ENCODE assay signal across 15 cellular contexts in the genomic region with DNA sequence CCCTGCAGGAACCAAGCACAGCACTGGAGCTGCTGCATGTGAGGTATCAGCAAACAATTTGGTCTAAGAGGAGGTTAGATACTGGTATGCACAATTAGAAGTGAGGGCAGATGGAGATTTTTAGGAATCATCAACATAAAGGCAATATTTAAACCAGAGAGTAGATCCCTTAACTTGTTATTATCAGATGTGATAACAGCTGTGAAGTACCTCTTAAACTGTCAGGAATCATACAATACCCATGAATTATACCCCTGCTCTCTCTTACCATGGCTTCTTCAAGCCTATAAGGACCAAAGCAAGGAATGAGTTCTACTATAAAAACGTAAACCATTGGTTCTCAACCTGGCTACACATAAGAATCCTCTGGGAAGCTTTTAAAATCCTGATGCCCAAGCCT. TPM values are rescaled to one million over a fixed set of nuclear protein-coding genes. Genes with fewer than 3 reads are reported as not detected.
A peak's percentile ranks its signal among the peaks of the same experiment; 100 is the strongest.
DNase-seq lines count a peak whose midpoint lies in the region; TF ChIP-seq lines count a peak whose summit lies in the region.
"Had no signal": no experiment of that assay in that cellular context is flagged by ENCODE, and none has a peak within 500 bp of the region (broad histone marks: within the 10 kb centered on the region; RNA-seq: fewer than 3 reads in every experiment).

No MANE protein-coding gene starts in this region.

- no peak overlapping the region for H3K27ac ChIP-seq in trophoblast cell (ENCODE audit: low read depth, low read length)
- H3K27ac ChIP-seq: 22Rv1 had no signal

- H3K79me1 ChIP-seq in trophoblast cell (ENCODE audit: low read length), result peaks cover 15% of the 10 kb centered on the region

- no peak overlapping the region for H3K4me3 ChIP-seq in trophoblast cell (ENCODE audit: low read depth, low read length)

- in situ Hi-C loops in KBM-7 (cut with MboI; ENCODE audit: low pct_unique_long_range_greater_than_20kb, low sequenced_read_pairs), result no loop called here

- no CpG with 5 or more reads among the region's 1 CpG for WGBS in trophoblast cell (ENCODE audit: extremely low coverage, insufficient coverage, insufficient read length)

- TF ChIP-seq CTCF in endothelial cell (IDR thresholded peaks at IDR 0.05; ENCODE audit: unreplicated experiment), result no peak

- H3K23ac ChIP-seq in trophoblast cell (ENCODE audit: low read length), result no peak overlapping the region

- H3K4me1 Mint-ChIP-seq in endothelial cell (ENCODE audit: unreplicated experiment), result peaks cover 62% of the 10 kb centered on the region

- H4K8ac ChIP-seq in trophoblast cell (ENCODE audit: low read depth, low read length), result no peak overlapping the region

- no peak overlapping the region for H3K18ac ChIP-seq in trophoblast cell (ENCODE audit: low read length)

- no peak overlapping the region for H2BK120ac ChIP-seq in trophoblast cell (ENCODE audit: insufficient read depth, low read length, poor library complexity)

- peak in 2 of 3 experiments; percentile 6 to 45 for DNase-seq in NCI-H1417 (lab: John Stamatoyannopoulos, UW)
- DNase-seq in NCI-H1417 treated with DMSO at 0.1 percent for 48 hours (lab: John Stamatoyannopoulos, UW), result no peak
- peak; percentile 80 for DNase-seq in NCI-H2227 treated with DMSO at 0.1 percent for 48 hours (lab: John Stamatoyannopoulos, UW)
- DNase-seq in endothelial cell (ENCODE audit: low spot score), result no peak
- no peak for DNase-seq in trophoblast cell
- no peak for DNase-seq in NCI-H146 treated with DMSO at 0.1 percent for 48 hours (lab: John Stamatoyannopoulos, UW; ENCODE audit: unreplicated experiment)
- DNase-seq in KBM-7, result no peak
- no peak for DNase-seq in globus pallidus (ENCODE audit: low spot score)
- DNase-seq: Caco-2, NCI-H1694, NCI-H446 treated with DMSO at 0.1 percent for 48 hours, NCI-H748 treated with DMSO at 0.1 percent for 48 hours, SIG-M5 had no signal

- H2AFZ ChIP-seq in trophoblast cell (ENCODE audit: insufficient read depth, low read length, poor library complexity), result no peak overlapping the region

- no peaks in the 10 kb centered on the region for H3K27me3 ChIP-seq in trophoblast cell (ENCODE audit: insufficient read depth, low read length)

- peaks cover 27% of the 10 kb centered on the region for H3K79me2 ChIP-seq in trophoblast cell (ENCODE audit: control insufficient read depth, insufficient read depth, low read length, poor library complexity)

- no peak overlapping the region for H2BK5ac ChIP-seq in trophoblast cell (ENCODE audit: low read depth, low read length, poor library complexity)

- H2AK5ac ChIP-seq in trophoblast cell (ENCODE audit: low read length), result no peak overlapping the region

- H3K4me3 Mint-ChIP-seq in endothelial cell (ENCODE audit: unreplicated experiment), result peak overlapping the region; percentile 6
- H3K4me3 Mint-ChIP-seq: H9 had no signal

- H3K27me3 Mint-ChIP-seq in endothelial cell (ENCODE audit: unreplicated experiment), result peaks cover 10% of the 10 kb centered on the region

- H3K14ac ChIP-seq in trophoblast cell (ENCODE audit: low read length), result no peak overlapping the region

- peaks cover 11% of the 10 kb centered on the region in 2 experiments for H3K36me3 ChIP-seq in trophoblast cell (ENCODE audit: control insufficient read depth in 1 of 2, insufficient read depth in 2 of 2, low read length in 2 of 2)

- H3K4me1 ChIP-seq in trophoblast cell (ENCODE audit: control insufficient read depth in 1 of 2, insufficient read depth in 2 of 2, low read length in 2 of 2), result peaks cover 12 to 18% of the 10 kb centered on the region in 2 experiments

- peaks cover 9% of the 10 kb centered on the region for H3K36me3 Mint-ChIP-seq in endothelial cell (ENCODE audit: low read depth, unreplicated experiment)

- H3K9me3 ChIP-seq in trophoblast cell (ENCODE audit: insufficient read depth, low read depth, low read length), result no peaks in the 10 kb centered on the region
- H3K9me3 ChIP-seq: Caco-2 had no signal

- no peak overlapping the region for H3K27ac Mint-ChIP-seq in endothelial cell (ENCODE audit: unreplicated experiment)

- no peak overlapping the region for H3K9ac ChIP-seq in trophoblast cell (ENCODE audit: low read length)

- H3K4me2 ChIP-seq in trophoblast cell (ENCODE audit: low read length), result no peak overlapping the region

- no peak overlapping the region for H4K12ac ChIP-seq in trophoblast cell (ENCODE audit: low read depth, low read length)

- no peak overlapping the region for H4K91ac ChIP-seq in trophoblast cell (ENCODE audit: low read depth, low read length)

- H2BK12ac ChIP-seq in trophoblast cell (ENCODE audit: low read length), result no peak overlapping the region

- no peaks in the 10 kb centered on the region for H3K9me3 Mint-ChIP-seq in endothelial cell (ENCODE audit: unreplicated experiment)
- H3K9me3 Mint-ChIP-seq: H9 had no signal

- H3K4ac ChIP-seq in trophoblast cell (ENCODE audit: low read depth, low read length), result peak overlapping the region; percentile 85

RNA-seq across cellular contexts. Expression of gene BCAR3, which starts 3.9 kb away (rescaled TPM):
- total RNA-seq in endothelial cell (ENCODE audit: unreplicated experiment), result 19.9 TPM
- 28.1 and 29.7 TPM in 2 replicates for polyA plus RNA-seq in trophoblast cell (2013)

Comparison
In these comparisons a context has a peak if more than half of its experiments do, and no peak if none do; other contexts are left out.
1. DNase-seq: peak in NCI-H1417 (2 of 3) and NCI-H2227 treated with DMSO at 0.1 percent for 48 hours (single experiment); none in NCI-H1417 treated with DMSO at 0.1 percent for 48 hours (single experiment), endothelial cell (single experiment), trophoblast cell (0 of 2), NCI-H146 treated with DMSO at 0.1 percent for 48 hours (single experiment), KBM-7 (single experiment) and globus pallidus (single experiment).